ENCODE assay signal across 19 cellular contexts in the genomic region with DNA sequence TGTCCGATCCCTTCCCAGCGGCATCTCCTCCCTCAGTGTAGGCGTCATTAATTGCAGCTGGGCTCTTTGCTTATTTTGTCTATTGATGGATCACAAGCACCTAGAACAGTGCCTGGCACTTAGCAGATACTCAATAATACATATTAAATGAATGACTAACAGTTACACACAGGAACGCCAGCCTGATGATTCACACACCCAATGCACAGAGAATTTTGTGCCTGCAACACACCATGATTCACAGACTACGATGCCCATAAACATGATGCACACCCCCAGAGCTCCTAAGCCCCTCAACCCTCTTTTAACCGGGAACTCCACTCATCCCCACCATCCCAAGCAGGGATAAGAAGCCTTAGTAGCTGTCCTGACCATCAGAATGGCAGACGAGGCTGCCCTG.
DNase-seq lines count a peak whose midpoint lies in the region; ATAC-seq, FAIRE-seq and TF ChIP-seq lines count a peak whose summit lies in the region.
"Had no signal": no experiment of that assay in that cellular context is flagged by ENCODE, and none has a peak within 500 bp of the region (broad histone marks: within the 10 kb centered on the region; RNA-seq: fewer than 3 reads in every experiment).

No MANE protein-coding gene starts in this region.

- TF ChIP-seq POLR2A in H54 (IDR thresholded peaks at IDR 0.05; ENCODE audit: low read depth, low read length): no peak

- H3K4me1 Mint-ChIP-seq in activated T-helper 17 cell treated with anti-CD3 and anti-CD28 coated beads, Interleukin-2, amount 50 U/mL, for 72 hours: peaks cover 9% of the 10 kb centered on the region

- no peaks in the 10 kb centered on the region for H3K27me3 ChIP-seq in foreskin keratinocyte

- H3K36me3 Mint-ChIP-seq in activated T-helper 17 cell treated with anti-CD3 and anti-CD28 coated beads, Interleukin-2, amount 50 U/mL, for 72 hours (ENCODE audit: low read depth): no peaks in the 10 kb centered on the region
- H3K36me3 Mint-ChIP-seq: activated naive CD4-positive, alpha-beta T cell treated with anti-CD3 and anti-CD28 coated beads, Interleukin-2, amount 10 ng/mL, durations not matched to agents 7 days and 5 days had no signal

- H3K27me3 Mint-ChIP-seq in activated T-helper 17 cell treated with anti-CD3 and anti-CD28 coated beads, Interleukin-2, amount 50 U/mL, for 72 hours: peaks cover 4% of the 10 kb centered on the region

- H3K9me3 Mint-ChIP-seq in activated T-helper 17 cell treated with anti-CD3 and anti-CD28 coated beads, Interleukin-2, amount 50 U/mL, for 72 hours: no peaks in the 10 kb centered on the region
- H3K9me3 Mint-ChIP-seq: activated naive CD4-positive, alpha-beta T cell treated with anti-CD3 and anti-CD28 coated beads, Interleukin-2, amount 10 ng/mL, durations not matched to agents 7 days and 5 days; CD8-positive, alpha-beta memory T cell; stimulated activated naive CD8-positive, alpha-beta T cell treated with anti-CD3 and anti-CD28 coated beads, Interleukin-15, Interleukin-2, amounts not matched to agents 100 ng/mL and 50 ng/mL, for 24 hours had no signal

- ATAC-seq in activated T-helper 17 cell treated with anti-CD3 and anti-CD28 coated beads, Interleukin-2, amount 50 U/mL, for 72 hours (replicated peaks): no peak
- peak; percentile 77 for ATAC-seq in foreskin keratinocyte
- no peak for ATAC-seq in HG03432 (IDR thresholded peaks at IDR 0.05; ENCODE audit: unreplicated experiment)
- ATAC-seq: psoas muscle had no signal

- no peak overlapping the region for H3K27ac Mint-ChIP-seq in activated T-helper 17 cell treated with anti-CD3 and anti-CD28 coated beads, Interleukin-2, amount 50 U/mL, for 72 hours
- H3K27ac Mint-ChIP-seq: activated naive CD4-positive, alpha-beta T cell treated with anti-CD3 and anti-CD28 coated beads, Interleukin-2, amount 10 ng/mL, durations not matched to agents 7 days and 5 days; stimulated activated naive CD8-positive, alpha-beta T cell treated with anti-CD3 and anti-CD28 coated beads, Interleukin-15, Interleukin-2, amounts not matched to agents 100 ng/mL and 50 ng/mL, for 24 hours had no signal

- H3K4me3 Mint-ChIP-seq in activated T-helper 17 cell treated with anti-CD3 and anti-CD28 coated beads, Interleukin-2, amount 50 U/mL, for 72 hours: peak overlapping the region; percentile 76
- H3K4me3 Mint-ChIP-seq: activated naive CD4-positive, alpha-beta T cell treated with anti-CD3 and anti-CD28 coated beads, Interleukin-2, amount 10 ng/mL, durations not matched to agents 7 days and 5 days had no signal

- TF ChIP-seq CTCF in foreskin keratinocyte (conservative IDR thresholded peaks at IDR 0.05): no peak

- DNase-seq in A172 (ENCODE audit: low spot score) (peak; percentile 55), H54 (ENCODE audit: insufficient read length, low spot score) (peak; percentile 44), foreskin keratinocyte (peak; percentile 51 to 88), NCI-H82 treated with DMSO at 0.1 percent for 48 hours (lab: John Stamatoyannopoulos, UW; ENCODE audit: unreplicated experiment) (no peak), NCI-H2196 treated with DMSO at 0.1 percent for 48 hours (lab: John Stamatoyannopoulos, UW; ENCODE audit: unreplicated experiment) (no peak)
- DNase-seq in activated naive CD4-positive, alpha-beta T cell treated with anti-CD3 and anti-CD28 coated beads, Interleukin-2, amount 50 U/mL, for 16 hours: no peak
- DNase-seq: activated CD4-positive, alpha-beta T cell treated with anti-CD3 and anti-CD28 coated beads for 48 hours; activated naive CD4-positive, alpha-beta T cell treated with anti-CD3 and anti-CD28 coated beads, Interleukin-2, amount 10 ng/mL, durations not matched to agents 7 days and 5 days; CD8-positive, alpha-beta memory T cell; effector CD8-positive, alpha-beta T cell; H7; lower lobe of right lung; NCI-H187 treated with DMSO at 0.1 percent for 48 hours; NCI-H524; psoas muscle had no signal

- FAIRE-seq in H54 (lab: Jason Lieb, UNC): peak; percentile 15
- FAIRE-seq: frontal cortex had no signal

- H3K4me1 ChIP-seq in foreskin keratinocyte: peaks cover 8% of the 10 kb centered on the region
- H3K4me1 ChIP-seq: psoas muscle had no signal

- peak overlapping the region; percentile 26 for H3K27ac ChIP-seq in foreskin keratinocyte
- H3K27ac ChIP-seq: lower lobe of right lung, psoas muscle had no signal

Comparison
In these comparisons a context has a peak if more than half of its experiments do, and no peak if none do; other contexts are left out.
1. DNase-seq: peak in A172 (single experiment), H54 (single experiment) and foreskin keratinocyte (2 of 2); none in activated naive CD4-positive, alpha-beta T cell treated with anti-CD3 and anti-CD28 coated beads, Interleukin-2, amount 50 U/mL, for 16 hours (single experiment), NCI-H82 treated with DMSO at 0.1 percent for 48 hours (single experiment) and NCI-H2196 treated with DMSO at 0.1 percent for 48 hours (single experiment).